ENCODE assay signal across 1 cellular context in the genomic region with DNA sequence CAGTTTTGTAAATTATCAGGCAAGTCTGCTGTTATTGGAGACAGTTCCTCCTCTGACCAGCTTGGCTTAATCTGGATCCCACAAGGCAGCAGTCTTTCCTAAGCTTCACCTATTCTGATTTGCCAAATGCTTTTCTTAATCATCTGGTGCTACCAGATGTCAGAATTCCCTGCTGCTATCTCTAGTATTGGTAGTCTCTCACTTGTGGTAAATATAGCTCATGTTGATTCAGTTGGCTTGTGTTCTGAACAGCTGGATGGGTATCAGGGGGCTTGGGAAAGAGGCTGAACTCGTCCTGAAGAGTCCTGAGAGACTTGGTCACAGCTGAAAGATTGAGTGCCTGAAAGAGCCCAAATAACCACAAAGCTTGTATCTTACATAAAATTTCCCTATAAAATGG.
TF ChIP-seq lines count a peak whose summit lies in the region.

No MANE protein-coding gene starts in this region.

TF ChIP-seq in GM23338, 12 proteins besides CTCF, POLR2A, EP300 and RAD21:
- TF ChIP-seq, protein P1, sequence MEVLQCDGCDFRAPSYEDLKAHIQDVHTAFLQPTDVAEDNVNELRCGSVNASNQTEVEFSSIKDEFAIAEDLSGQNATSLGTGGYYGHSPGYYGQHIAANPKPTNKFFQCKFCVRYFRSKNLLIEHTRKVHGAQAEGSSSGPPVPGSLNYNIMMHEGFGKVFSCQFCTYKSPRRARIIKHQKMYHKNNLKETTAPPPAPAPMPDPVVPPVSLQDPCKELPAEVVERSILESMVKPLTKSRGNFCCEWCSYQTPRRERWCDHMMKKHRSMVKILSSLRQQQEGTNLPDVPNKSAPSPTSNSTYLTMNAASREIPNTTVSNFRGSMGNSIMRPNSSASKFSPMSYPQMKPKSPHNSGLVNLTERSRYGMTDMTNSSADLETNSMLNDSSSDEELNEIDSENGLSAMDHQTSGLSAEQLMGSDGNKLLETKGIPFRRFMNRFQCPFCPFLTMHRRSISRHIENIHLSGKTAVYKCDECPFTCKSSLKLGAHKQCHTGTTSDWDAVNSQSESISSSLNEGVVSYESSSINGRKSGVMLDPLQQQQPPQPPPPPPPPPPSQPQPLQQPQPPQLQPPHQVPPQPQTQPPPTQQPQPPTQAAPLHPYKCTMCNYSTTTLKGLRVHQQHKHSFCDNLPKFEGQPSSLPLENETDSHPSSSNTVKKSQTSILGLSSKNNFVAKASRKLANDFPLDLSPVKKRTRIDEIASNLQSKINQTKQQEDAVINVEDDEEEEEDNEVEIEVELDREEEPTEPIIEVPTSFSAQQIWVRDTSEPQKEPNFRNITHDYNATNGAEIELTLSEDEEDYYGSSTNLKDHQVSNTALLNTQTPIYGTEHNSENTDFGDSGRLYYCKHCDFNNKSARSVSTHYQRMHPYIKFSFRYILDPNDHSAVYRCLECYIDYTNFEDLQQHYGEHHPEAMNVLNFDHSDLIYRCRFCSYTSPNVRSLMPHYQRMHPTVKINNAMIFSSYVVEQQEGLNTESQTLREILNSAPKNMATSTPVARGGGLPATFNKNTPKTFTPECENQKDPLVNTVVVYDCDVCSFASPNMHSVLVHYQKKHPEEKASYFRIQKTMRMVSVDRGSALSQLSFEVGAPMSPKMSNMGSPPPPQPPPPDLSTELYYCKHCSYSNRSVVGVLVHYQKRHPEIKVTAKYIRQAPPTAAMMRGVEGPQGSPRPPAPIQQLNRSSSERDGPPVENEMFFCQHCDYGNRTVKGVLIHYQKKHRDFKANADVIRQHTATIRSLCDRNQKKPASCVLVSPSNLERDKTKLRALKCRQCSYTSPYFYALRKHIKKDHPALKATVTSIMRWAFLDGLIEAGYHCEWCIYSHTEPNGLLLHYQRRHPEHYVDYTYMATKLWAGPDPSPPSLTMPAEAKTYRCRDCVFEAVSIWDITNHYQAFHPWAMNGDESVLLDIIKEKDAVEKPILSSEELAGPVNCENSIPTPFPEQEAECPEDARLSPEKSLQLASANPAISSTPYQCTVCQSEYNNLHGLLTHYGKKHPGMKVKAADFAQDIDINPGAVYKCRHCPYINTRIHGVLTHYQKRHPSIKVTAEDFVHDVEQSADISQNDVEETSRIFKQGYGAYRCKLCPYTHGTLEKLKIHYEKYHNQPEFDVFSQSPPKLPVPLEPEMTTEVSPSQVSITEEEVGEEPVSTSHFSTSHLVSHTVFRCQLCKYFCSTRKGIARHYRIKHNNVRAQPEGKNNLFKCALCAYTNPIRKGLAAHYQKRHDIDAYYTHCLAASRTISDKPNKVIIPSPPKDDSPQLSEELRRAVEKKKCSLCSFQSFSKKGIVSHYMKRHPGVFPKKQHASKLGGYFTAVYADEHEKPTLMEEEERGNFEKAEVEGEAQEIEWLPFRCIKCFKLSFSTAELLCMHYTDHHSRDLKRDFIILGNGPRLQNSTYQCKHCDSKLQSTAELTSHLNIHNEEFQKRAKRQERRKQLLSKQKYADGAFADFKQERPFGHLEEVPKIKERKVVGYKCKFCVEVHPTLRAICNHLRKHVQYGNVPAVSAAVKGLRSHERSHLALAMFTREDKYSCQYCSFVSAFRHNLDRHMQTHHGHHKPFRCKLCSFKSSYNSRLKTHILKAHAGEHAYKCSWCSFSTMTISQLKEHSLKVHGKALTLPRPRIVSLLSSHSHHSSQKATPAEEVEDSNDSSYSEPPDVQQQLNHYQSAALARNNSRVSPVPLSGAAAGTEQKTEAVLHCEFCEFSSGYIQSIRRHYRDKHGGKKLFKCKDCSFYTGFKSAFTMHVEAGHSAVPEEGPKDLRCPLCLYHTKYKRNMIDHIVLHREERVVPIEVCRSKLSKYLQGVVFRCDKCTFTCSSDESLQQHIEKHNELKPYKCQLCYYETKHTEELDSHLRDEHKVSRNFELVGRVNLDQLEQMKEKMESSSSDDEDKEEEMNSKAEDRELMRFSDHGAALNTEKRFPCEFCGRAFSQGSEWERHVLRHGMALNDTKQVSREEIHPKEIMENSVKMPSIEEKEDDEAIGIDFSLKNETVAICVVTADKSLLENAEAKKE (CRISPR knock-in tag; IDR thresholded peaks at IDR 0.05) = no peak
- no peak for TF ChIP-seq CREB1 (CRISPR knock-in tag; IDR thresholded peaks at IDR 0.05; ENCODE audit: low read depth)
- TF ChIP-seq, protein P2, sequence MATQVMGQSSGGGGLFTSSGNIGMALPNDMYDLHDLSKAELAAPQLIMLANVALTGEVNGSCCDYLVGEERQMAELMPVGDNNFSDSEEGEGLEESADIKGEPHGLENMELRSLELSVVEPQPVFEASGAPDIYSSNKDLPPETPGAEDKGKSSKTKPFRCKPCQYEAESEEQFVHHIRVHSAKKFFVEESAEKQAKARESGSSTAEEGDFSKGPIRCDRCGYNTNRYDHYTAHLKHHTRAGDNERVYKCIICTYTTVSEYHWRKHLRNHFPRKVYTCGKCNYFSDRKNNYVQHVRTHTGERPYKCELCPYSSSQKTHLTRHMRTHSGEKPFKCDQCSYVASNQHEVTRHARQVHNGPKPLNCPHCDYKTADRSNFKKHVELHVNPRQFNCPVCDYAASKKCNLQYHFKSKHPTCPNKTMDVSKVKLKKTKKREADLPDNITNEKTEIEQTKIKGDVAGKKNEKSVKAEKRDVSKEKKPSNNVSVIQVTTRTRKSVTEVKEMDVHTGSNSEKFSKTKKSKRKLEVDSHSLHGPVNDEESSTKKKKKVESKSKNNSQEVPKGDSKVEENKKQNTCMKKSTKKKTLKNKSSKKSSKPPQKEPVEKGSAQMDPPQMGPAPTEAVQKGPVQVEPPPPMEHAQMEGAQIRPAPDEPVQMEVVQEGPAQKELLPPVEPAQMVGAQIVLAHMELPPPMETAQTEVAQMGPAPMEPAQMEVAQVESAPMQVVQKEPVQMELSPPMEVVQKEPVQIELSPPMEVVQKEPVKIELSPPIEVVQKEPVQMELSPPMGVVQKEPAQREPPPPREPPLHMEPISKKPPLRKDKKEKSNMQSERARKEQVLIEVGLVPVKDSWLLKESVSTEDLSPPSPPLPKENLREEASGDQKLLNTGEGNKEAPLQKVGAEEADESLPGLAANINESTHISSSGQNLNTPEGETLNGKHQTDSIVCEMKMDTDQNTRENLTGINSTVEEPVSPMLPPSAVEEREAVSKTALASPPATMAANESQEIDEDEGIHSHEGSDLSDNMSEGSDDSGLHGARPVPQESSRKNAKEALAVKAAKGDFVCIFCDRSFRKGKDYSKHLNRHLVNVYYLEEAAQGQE (IDR thresholded peaks at IDR 0.05; ENCODE audit: unreplicated experiment) = no peak
- no peak for TF ChIP-seq STAT1 (IDR thresholded peaks at IDR 0.05; ENCODE audit: unreplicated experiment)
- TF ChIP-seq EZH2 (IDR thresholded peaks at IDR 0.05; ENCODE audit: low read depth, unreplicated experiment) = no peak
- no peak for TF ChIP-seq ZNF331 (CRISPR knock-in tag; IDR thresholded peaks at IDR 0.05; ENCODE audit: low read depth)
- TF ChIP-seq JUNB (IDR thresholded peaks at IDR 0.05; ENCODE audit: unreplicated experiment) = no peak
- no peak for TF ChIP-seq ZNF114 (CRISPR knock-in tag; IDR thresholded peaks at IDR 0.05)
- no peak for TF ChIP-seq NANOG (IDR thresholded peaks at IDR 0.05; ENCODE audit: borderline replicate concordance)
- TF ChIP-seq POLR2AphosphoS5 (IDR thresholded peaks at IDR 0.05; ENCODE audit: low read depth) = no peak
- no peak for TF ChIP-seq EZH2phosphoT487 (IDR thresholded peaks at IDR 0.05; ENCODE audit: unreplicated experiment)
- TF ChIP-seq, protein P3, sequence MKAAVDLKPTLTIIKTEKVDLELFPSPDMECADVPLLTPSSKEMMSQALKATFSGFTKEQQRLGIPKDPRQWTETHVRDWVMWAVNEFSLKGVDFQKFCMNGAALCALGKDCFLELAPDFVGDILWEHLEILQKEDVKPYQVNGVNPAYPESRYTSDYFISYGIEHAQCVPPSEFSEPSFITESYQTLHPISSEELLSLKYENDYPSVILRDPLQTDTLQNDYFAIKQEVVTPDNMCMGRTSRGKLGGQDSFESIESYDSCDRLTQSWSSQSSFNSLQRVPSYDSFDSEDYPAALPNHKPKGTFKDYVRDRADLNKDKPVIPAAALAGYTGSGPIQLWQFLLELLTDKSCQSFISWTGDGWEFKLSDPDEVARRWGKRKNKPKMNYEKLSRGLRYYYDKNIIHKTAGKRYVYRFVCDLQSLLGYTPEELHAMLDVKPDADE (IDR thresholded peaks at IDR 0.05) = no peak
